In the genomic region with DNA sequence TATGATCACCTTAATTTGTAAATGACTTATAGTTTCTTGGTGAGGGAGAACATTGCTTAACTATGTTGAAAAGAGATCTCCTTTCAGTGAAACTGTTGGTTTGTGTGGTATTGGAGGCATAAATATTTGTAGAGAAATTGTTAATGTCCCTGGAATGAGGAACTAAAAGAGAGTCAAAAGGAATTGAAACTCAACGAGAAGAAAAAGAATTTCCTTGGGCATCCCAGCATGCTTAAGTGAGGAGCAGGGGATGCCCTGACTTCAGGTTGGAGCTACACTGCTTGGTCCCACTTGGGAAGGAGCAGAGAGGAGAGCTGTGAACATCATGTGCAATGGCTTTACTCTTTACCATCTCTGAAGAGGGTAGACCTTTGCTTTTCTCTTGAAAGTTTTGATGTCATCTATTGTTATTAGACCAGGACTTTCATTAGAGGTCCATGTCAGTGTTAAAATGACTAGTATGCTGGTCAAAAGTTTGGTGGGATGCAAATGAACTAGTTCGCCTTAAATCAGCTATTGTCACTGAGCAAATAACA, we compare ENCODE assay signal across 13 cellular contexts. TPM values are rescaled to one million over a fixed set of nuclear protein-coding genes. Genes with fewer than 3 reads are reported as not detected.
A peak's percentile ranks its signal among the peaks of the same experiment; 100 is the strongest.
DNase-seq lines count a peak whose midpoint lies in the region; ATAC-seq, FAIRE-seq and TF ChIP-seq lines count a peak whose summit lies in the region.
"Had no signal": no experiment of that assay in that cellular context is flagged by ENCODE, and none has a peak within 500 bp of the region (broad histone marks: within the 10 kb centered on the region; RNA-seq: fewer than 3 reads in every experiment).

No MANE protein-coding gene starts in this region.

- no peaks in the 10 kb centered on the region for H3K27me3 ChIP-seq in BLaER1 treated with 17β-estradiol and CSF1 and Interleukin-3, amounts not matched to agents 10 nM and 100 nM
- no peaks in the 10 kb centered on the region for H3K27me3 ChIP-seq in GM12878 (replicated peaks in 1 of 2; ENCODE audit: control insufficient read depth in 2 of 2, insufficient read depth in 2 of 2, low read length in 1 of 2)

- TF ChIP-seq RAD21 in GM12878 (IDR thresholded peaks at IDR 0.05; ENCODE audit: insufficient read depth, low read depth, low read length), result no peak

- WGBS in GM12878 (ENCODE audit: insufficient coverage, insufficient replicate concordance, low lambda C conversion rate, missing lambda C conversion rate), result 2% methylated on average over 2 of the region's 2 CpGs

- peaks cover 5% of the 10 kb centered on the region for H3K27me3 Mint-ChIP-seq in memory B cell
- H3K27me3 Mint-ChIP-seq in progenitor cell of endocrine pancreas, result no peaks in the 10 kb centered on the region

- H3K27ac Mint-ChIP-seq in memory B cell (no peak overlapping the region), progenitor cell of endocrine pancreas (no peak overlapping the region)

- TF ChIP-seq CTCF in GM12878 (IDR thresholded peaks at IDR 0.05 in 2 of 3, conservative IDR thresholded peaks at IDR 0.05 in 1 of 3; ENCODE audit: control insufficient read depth in 2 of 3, extremely low read depth in 1 of 3, insufficient read depth in 1 of 3, low read depth in 3 of 3, low read length in 3 of 3) (no peak), progenitor cell of endocrine pancreas (IDR thresholded peaks at IDR 0.05; ENCODE audit: unreplicated experiment) (no peak)

- H4K20me1 ChIP-seq in BLaER1 treated with 17β-estradiol and CSF1 and Interleukin-3, amounts not matched to agents 10 nM and 100 nM, result no peaks in the 10 kb centered on the region
- H4K20me1 ChIP-seq in GM12878 (ENCODE audit: control insufficient read depth, insufficient read depth), result no peaks in the 10 kb centered on the region

- H3K4me3 Mint-ChIP-seq in memory B cell (no peak overlapping the region), progenitor cell of endocrine pancreas (ENCODE audit: low read depth) (no peak overlapping the region)
- H3K4me3 Mint-ChIP-seq: CD8-positive, alpha-beta memory T cell had no signal

- no peak overlapping the region for H3K9ac ChIP-seq in BLaER1 treated with 17β-estradiol and CSF1 and Interleukin-3, amounts not matched to agents 10 nM and 100 nM
- no peak overlapping the region for H3K9ac ChIP-seq in GM12878 (ENCODE audit: control insufficient read depth, insufficient read depth, low read length)

- RAD21 ChIA-PET in GM12878 (lab: Charles Lee; ENCODE audit: unreplicated experiment), result interaction anchor here (0.8 to 1.4 kb wide), 3 partner anchors 14 to 747 kb away, joined by 3 to 4 read pairs (median 4); no protein-coding TSS in a partner anchor

- H3K36me3 Mint-ChIP-seq in memory B cell, result no peaks in the 10 kb centered on the region
- H3K36me3 Mint-ChIP-seq in progenitor cell of endocrine pancreas (ENCODE audit: insufficient read depth), result no peaks in the 10 kb centered on the region
- H3K36me3 Mint-ChIP-seq: CD8-positive, alpha-beta memory T cell had no signal

- no peaks in the 10 kb centered on the region for H3K9me3 ChIP-seq in BLaER1 treated with 17β-estradiol and CSF1 and Interleukin-3, amounts not matched to agents 10 nM and 100 nM (replicated peaks in 1 of 11)
- H3K9me3 ChIP-seq in GM12878 (replicated peaks; ENCODE audit: control insufficient read depth, insufficient read depth, low read length), result no peaks in the 10 kb centered on the region

- H3K4me1 ChIP-seq in BLaER1 treated with 17β-estradiol and CSF1 and Interleukin-3, amounts not matched to agents 10 nM and 100 nM, result peaks cover 0 to 62% (median 33%) of the 10 kb centered on the region in 10 experiments; a peak in 15 of 20 replicates
- H3K4me1 ChIP-seq in GM12878 (ENCODE audit: control insufficient read depth, insufficient read depth, low read length), result peaks cover 14% of the 10 kb centered on the region; the same call in 1 of the 2 replicates

- H3K4me3 ChIP-seq in BLaER1 treated with 17β-estradiol and CSF1 and Interleukin-3, amounts not matched to agents 10 nM and 100 nM, result no peak overlapping the region
- H3K4me3 ChIP-seq in GM12878, result no peak overlapping the region

- DNase-seq in GM12878 (ENCODE audit: low read depth, low spot score) (peak; percentile 26), memory B cell (ENCODE audit: low spot score in 2 of 2) (no peak), NCI-H1417 treated with DMSO at 0.1 percent for 48 hours (lab: John Stamatoyannopoulos, UW) (no peak), progenitor cell of endocrine pancreas (ENCODE audit: low spot score, unreplicated experiment) (no peak), DMS114 treated with DMSO at 0.1 percent for 48 hours (lab: John Stamatoyannopoulos, UW; ENCODE audit: unreplicated experiment) (no peak)
- DNase-seq: activated effector memory CD4-positive, alpha-beta T cell treated with anti-CD3 and anti-CD28 coated beads, Interleukin-2, amount 50 U/mL, for 16 hours; CD8-positive, alpha-beta memory T cell; effector CD4-positive, alpha-beta T cell; KG1; NCI-H526 treated with DMSO at 0.1 percent for 48 hours had no signal

- no peak overlapping the region for H2AFZ ChIP-seq in GM12878 (ENCODE audit: control insufficient read depth, low read depth, low read length)

- intact Hi-C loops in GM12878 (cut with micrococcal nuclease; ENCODE audit: unreplicated experiment), result no loop called here

- no peak for TF ChIP-seq POLR2A in GM12878 (IDR thresholded peaks at IDR 0.05; ENCODE audit: low read depth, low read length)

- in situ Hi-C loops in GM12878 (cut with MboI), result no loop called here

- H3K27ac ChIP-seq in BLaER1 treated with 17β-estradiol and CSF1 and Interleukin-3, amounts not matched to agents 10 nM and 100 nM, result peak overlapping the region in 5 of 11 experiments; percentile 13 to 51 (median 46); a peak in 8 of 22 replicates
- peak overlapping the region; percentile 18; the same call in 1 of the 2 replicates for H3K27ac ChIP-seq in GM12878 (ENCODE audit: control insufficient read depth, insufficient read depth)

- no peaks in the 10 kb centered on the region for H3K36me3 ChIP-seq in BLaER1 treated with 17β-estradiol and CSF1 and Interleukin-3, amounts not matched to agents 10 nM and 100 nM
- no peaks in the 10 kb centered on the region for H3K36me3 ChIP-seq in GM12878 (ENCODE audit: control insufficient read depth in 2 of 2, insufficient read depth in 2 of 2, low read length in 1 of 2)

- peak; percentile 83 for FAIRE-seq in GM12878 (lab: Jason Lieb, UNC)

- POLR2A ChIA-PET in GM12878 (lab: Charles Lee), result no interaction called here

- H3K4me2 ChIP-seq in BLaER1 treated with 17β-estradiol and CSF1 and Interleukin-3, amounts not matched to agents 10 nM and 100 nM, result peak overlapping the region in 6 of 11 experiments; percentile 17 to 70 (median 56); a peak in 10 of 22 replicates
- peak overlapping the region; percentile 55; the same call in 1 of the 2 replicates for H3K4me2 ChIP-seq in GM12878 (ENCODE audit: control insufficient read depth, insufficient read depth)

- CTCF ChIA-PET in GM12878 (lab: Yijun Ruan, JAX), result interaction anchor here (0.6 to 1.8 kb wide), 5 partner anchors 388 to 747 kb away, joined by 3 to 5 read pairs (median 4); no protein-coding TSS in a partner anchor

- H3K79me2 ChIP-seq in GM12878 (ENCODE audit: control insufficient read depth, insufficient read depth, low read length), result no peaks in the 10 kb centered on the region

- ATAC-seq in HG02885 (IDR thresholded peaks at IDR 0.05; ENCODE audit: poor library complexity, unreplicated experiment) (peak; percentile 46), GM12878 (peak; percentile 84), memory B cell (ENCODE audit: low read depth) (peak; percentile 32), GM21447 (IDR thresholded peaks at IDR 0.05; ENCODE audit: unreplicated experiment) (no peak)

- BruUV-seq in GM12878 (replicated peaks; lab: Mats Ljungman, UMichigan), result no TSS peak

- SMC1A ChIA-PET in GM12878 (lab: Charles Lee; ENCODE audit: uncharacterized antibody, unreplicated experiment), result interaction anchor here (0.9 to 1.2 kb wide), 3 partner anchors 9 to 760 kb away, joined by 3 read pairs; no protein-coding TSS in a partner anchor

- TF ChIP-seq EP300 in GM12878 (IDR thresholded peaks at IDR 0.05; ENCODE audit: borderline replicate concordance in 1 of 2, control insufficient read depth in 1 of 2, low read depth in 2 of 2, low read length in 2 of 2), result peak in 1 of 2 experiments; percentile 66; a peak in 1 of 4 replicates

- H3K9me3 Mint-ChIP-seq in memory B cell (no peaks in the 10 kb centered on the region), progenitor cell of endocrine pancreas (ENCODE audit: low read depth) (no peaks in the 10 kb centered on the region)
- H3K9me3 Mint-ChIP-seq: CD8-positive, alpha-beta memory T cell had no signal

- H3K4me1 Mint-ChIP-seq in memory B cell (peaks cover 4% of the 10 kb centered on the region), progenitor cell of endocrine pancreas (ENCODE audit: low read depth) (peaks cover 2% of the 10 kb centered on the region)

RNA-seq across cellular contexts. Expression of a gene that starts 21.7 kb away (rescaled TPM):
- total RNA-seq in GM12878 (2013; cell fraction: nucleolus; rRNA removed), result not detected in 2 replicates
- total RNA-seq in GM12878 (2014; rRNA removed) (not detected in 2 replicates), GM12878 (2014; rRNA removed; fragmentation: Illumina TruSeq; extraction: Trizol) (not detected in 2 replicates), GM12878 (2021) (not detected in 2 replicates), progenitor cell of endocrine pancreas (2.1 and 3.8 TPM in 2 replicates)
- not detected for polyA plus RNA-seq in GM12878 (2011; ENCODE audit: low read depth)
- polyA plus RNA-seq in GM12878 (2011; rRNA removed) (not detected in 2 replicates), GM12878 (2014; fragmentation: Illumina TruSeq; extraction: Trizol) (not detected in 2 replicates), GM12878 (2014; fragmentation: Nextera tagmentation; extraction: Ambion mirVana) (not detected), GM12878 (2014; rRNA removed) (not detected in 2 replicates), GM12878 (2016; fragmentation: Nextera tagmentation; extraction: Ambion mirVana) (not detected)
- polyA plus RNA-seq in GM12878 (2011; cell fraction: cytosol; rRNA removed), result not detected in 2 replicates
- not detected in 2 replicates for polyA plus RNA-seq in GM12878 (2011; cell fraction: nucleus; rRNA removed)
- not detected in 2 replicates for polyA plus RNA-seq in GM12878 (2012)
- not detected in 2 replicates for polyA minus RNA-seq in GM12878 (2011; rRNA and poly(A)+ RNA removed)
- not detected in 2 replicates for polyA minus RNA-seq in GM12878 (2011; cell fraction: cytosol; rRNA and poly(A)+ RNA removed)
- not detected in 2 replicates for polyA minus RNA-seq in GM12878 (2011; cell fraction: nucleus; rRNA and poly(A)+ RNA removed)
- total RNA-seq: CD8-positive, alpha-beta memory T cell had no signal
- polyA plus RNA-seq: CD8-positive, alpha-beta memory T cell had no signal

RNA-seq across cellular contexts. Expression of a gene that starts 30.7 kb away (rescaled TPM):
- not detected in 2 replicates for total RNA-seq in GM12878 (2013; cell fraction: nucleolus; rRNA removed)
- total RNA-seq in GM12878 (2014; rRNA removed), result not detected in 2 replicates
- total RNA-seq in GM12878 (2014; rRNA removed; fragmentation: Illumina TruSeq; extraction: Trizol), result not detected in 2 replicates
- total RNA-seq in GM12878 (2021), result 0.23 and 0.37 TPM in 2 replicates
- polyA plus RNA-seq in GM12878 (2011; ENCODE audit: low read depth), result not detected
- not detected in 2 replicates for polyA plus RNA-seq in GM12878 (2011; rRNA removed)
- polyA plus RNA-seq in GM12878 (2011; cell fraction: cytosol; rRNA removed), result not detected in 2 replicates
- not detected in 2 replicates for polyA plus RNA-seq in GM12878 (2011; cell fraction: nucleus; rRNA removed)
- polyA plus RNA-seq in GM12878 (2012), result not detected in 2 replicates
- polyA plus RNA-seq in GM12878 (2014; fragmentation: Illumina TruSeq; extraction: Trizol), result not detected in 2 replicates
- not detected for polyA plus RNA-seq in GM12878 (2014; fragmentation: Nextera tagmentation; extraction: Ambion mirVana)
- not detected in 2 replicates for polyA plus RNA-seq in GM12878 (2014; rRNA removed)
- polyA plus RNA-seq in GM12878 (2016; fragmentation: Nextera tagmentation; extraction: Ambion mirVana), result not detected
- not detected in 2 replicates for polyA minus RNA-seq in GM12878 (2011; rRNA and poly(A)+ RNA removed)
- not detected in 2 replicates for polyA minus RNA-seq in GM12878 (2011; cell fraction: cytosol; rRNA and poly(A)+ RNA removed)
- polyA minus RNA-seq in GM12878 (2011; cell fraction: nucleus; rRNA and poly(A)+ RNA removed), result not detected in 2 replicates
- not detected in 2 replicates for total RNA-seq in progenitor cell of endocrine pancreas
- total RNA-seq: CD8-positive, alpha-beta memory T cell had no signal
- polyA plus RNA-seq: CD8-positive, alpha-beta memory T cell had no signal

RNA-seq across cellular contexts. Expression of a gene that starts 48.8 kb away (rescaled TPM):
- not detected in 2 replicates for total RNA-seq in GM12878 (2013; cell fraction: nucleolus; rRNA removed)
- total RNA-seq in GM12878 (2014; rRNA removed) (not detected in 2 replicates), GM12878 (2014; rRNA removed; fragmentation: Illumina TruSeq; extraction: Trizol) (not detected in 2 replicates), GM12878 (2021) (not detected in 2 replicates), progenitor cell of endocrine pancreas (not detected in 2 replicates)
- polyA plus RNA-seq in GM12878 (2011; ENCODE audit: low read depth), result not detected
- polyA plus RNA-seq in GM12878 (2011; rRNA removed) (not detected in 2 replicates), GM12878 (2014; fragmentation: Illumina TruSeq; extraction: Trizol) (not detected in 2 replicates), GM12878 (2014; fragmentation: Nextera tagmentation; extraction: Ambion mirVana) (not detected), GM12878 (2014; rRNA removed) (not detected in 2 replicates), GM12878 (2016; fragmentation: Nextera tagmentation; extraction: Ambion mirVana) (not detected)
- not detected in 2 replicates for polyA plus RNA-seq in GM12878 (2011; cell fraction: cytosol; rRNA removed)
- polyA plus RNA-seq in GM12878 (2011; cell fraction: nucleus; rRNA removed), result not detected in 2 replicates
- not detected in 2 replicates for polyA plus RNA-seq in GM12878 (2012)
- polyA minus RNA-seq in GM12878 (2011; rRNA and poly(A)+ RNA removed), result not detected in 2 replicates
- polyA minus RNA-seq in GM12878 (2011; cell fraction: cytosol; rRNA and poly(A)+ RNA removed), result not detected in 2 replicates
- not detected in 2 replicates for polyA minus RNA-seq in GM12878 (2011; cell fraction: nucleus; rRNA and poly(A)+ RNA removed)
- total RNA-seq: CD8-positive, alpha-beta memory T cell had no signal
- polyA plus RNA-seq: CD8-positive, alpha-beta memory T cell had no signal

RNA-seq across cellular contexts. Expression of a gene that starts 51.0 kb away (rescaled TPM):
- not detected in 2 replicates for total RNA-seq in GM12878 (2013; cell fraction: nucleolus; rRNA removed)
- not detected in 2 replicates for total RNA-seq in GM12878 (2014; rRNA removed)
- not detected in 2 replicates for total RNA-seq in GM12878 (2014; rRNA removed; fragmentation: Illumina TruSeq; extraction: Trizol)
- total RNA-seq in GM12878 (2021), result not detected in 2 replicates
- polyA plus RNA-seq in GM12878 (2011; ENCODE audit: low read depth), result not detected
- not detected in 2 replicates for polyA plus RNA-seq in GM12878 (2011; rRNA removed)
- polyA plus RNA-seq in GM12878 (2011; cell fraction: cytosol; rRNA removed), result 0.07 TPM in 1 of 2 replicates, not detected in the other
- not detected in 2 replicates for polyA plus RNA-seq in GM12878 (2011; cell fraction: nucleus; rRNA removed)
- polyA plus RNA-seq in GM12878 (2012), result not detected in 2 replicates
- not detected in 2 replicates for polyA plus RNA-seq in GM12878 (2014; fragmentation: Illumina TruSeq; extraction: Trizol)
- polyA plus RNA-seq in GM12878 (2014; fragmentation: Nextera tagmentation; extraction: Ambion mirVana), result not detected
- polyA plus RNA-seq in GM12878 (2014; rRNA removed), result not detected in 2 replicates
- not detected for polyA plus RNA-seq in GM12878 (2016; fragmentation: Nextera tagmentation; extraction: Ambion mirVana)
- not detected in 2 replicates for polyA minus RNA-seq in GM12878 (2011; rRNA and poly(A)+ RNA removed)
- not detected in 2 replicates for polyA minus RNA-seq in GM12878 (2011; cell fraction: cytosol; rRNA and poly(A)+ RNA removed)
- not detected in 2 replicates for polyA minus RNA-seq in GM12878 (2011; cell fraction: nucleus; rRNA and poly(A)+ RNA removed)
- not detected in 2 replicates for total RNA-seq in progenitor cell of endocrine pancreas
- total RNA-seq: CD8-positive, alpha-beta memory T cell had no signal
- polyA plus RNA-seq: CD8-positive, alpha-beta memory T cell had no signal
